In the genomic region with DNA sequence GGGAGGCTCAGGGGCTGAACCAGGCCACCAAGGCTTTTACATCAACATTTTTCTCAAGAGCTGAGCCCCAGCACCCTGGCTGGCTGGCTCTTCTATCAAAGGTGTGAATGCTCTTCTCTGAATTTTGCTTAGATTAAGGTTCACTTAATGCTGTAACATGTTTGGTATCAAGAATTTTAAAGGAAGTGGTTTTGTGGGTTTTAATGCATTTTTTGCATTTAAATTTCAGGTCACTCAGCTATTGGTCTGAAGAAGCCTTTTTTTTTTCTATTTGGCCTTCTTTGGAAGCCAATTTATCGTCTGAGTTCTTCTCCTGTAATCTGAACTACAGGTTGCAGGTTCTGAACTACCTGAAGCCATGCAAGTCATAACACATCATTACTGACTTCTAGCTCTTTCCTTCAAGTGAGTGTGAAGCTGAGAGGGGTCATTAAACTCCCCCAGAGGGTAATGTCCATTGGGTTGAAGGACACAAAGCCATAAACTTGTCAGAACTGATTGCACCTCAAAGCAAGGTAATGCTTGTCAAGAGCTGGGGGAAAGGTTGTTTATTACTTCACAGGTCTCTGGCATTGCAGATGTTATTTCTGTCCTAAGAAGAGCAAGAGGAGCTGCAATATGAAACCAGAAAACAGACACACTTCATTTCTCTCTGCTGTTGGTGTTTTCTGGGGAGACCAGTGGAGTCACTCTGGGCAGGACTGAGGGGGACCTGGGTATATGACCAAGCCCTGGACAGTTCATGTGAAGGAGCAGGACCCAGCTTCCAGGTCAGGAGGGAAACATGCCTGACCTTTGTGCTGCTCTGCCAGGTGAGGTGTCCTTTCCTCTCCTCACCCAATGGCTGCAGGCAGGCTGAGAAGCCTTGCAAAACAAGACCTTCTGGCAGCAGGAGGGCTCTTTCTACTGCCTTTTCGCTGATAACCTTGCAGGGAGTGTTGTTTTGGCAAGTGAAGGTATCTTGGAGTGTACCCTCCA, we compare ENCODE assay signal across 8 cellular contexts. TPM values are rescaled to one million over a fixed set of nuclear protein-coding genes. Genes with fewer than 3 reads are reported as not detected.
DNase-seq lines count a peak whose midpoint lies in the region; ATAC-seq, FAIRE-seq and TF ChIP-seq lines count a peak whose summit lies in the region.

No MANE protein-coding gene starts in this region.

- H3K4me1 ChIP-seq in CD4-positive, CD25-positive, alpha-beta regulatory T cell (ENCODE audit: control insufficient read depth, insufficient read depth, low read length, poor library complexity, severe bottlenecking): peaks cover 27% of the 10 kb centered on the region
- H3K4me1 ChIP-seq in keratinocyte (ENCODE audit: control insufficient read depth, extremely low read depth, insufficient read depth, low read length): peaks cover 14% of the 10 kb centered on the region

- no peaks in the 10 kb centered on the region for H3K9me3 ChIP-seq in CD4-positive, CD25-positive, alpha-beta regulatory T cell (ENCODE audit: control insufficient read depth in 2 of 2, low read length in 2 of 2)
- no peaks in the 10 kb centered on the region for H3K9me3 ChIP-seq in keratinocyte (ENCODE audit: control insufficient read depth, low read depth, low read length)

- peak overlapping the region; percentile 69 for H3K27ac ChIP-seq in CD4-positive, CD25-positive, alpha-beta regulatory T cell (ENCODE audit: insufficient read depth, low read length, poor library complexity, severe bottlenecking)
- H3K27ac ChIP-seq in keratinocyte (ENCODE audit: control insufficient read depth, insufficient read depth, low read length): no peak overlapping the region
- H3K27ac ChIP-seq in coronary artery: no peak overlapping the region

- FAIRE-seq in keratinocyte (lab: Jason Lieb, UNC): no peak

- no peaks in the 10 kb centered on the region for H3K27me3 Mint-ChIP-seq in CD4-positive, CD25-positive, alpha-beta regulatory T cell

- no peaks in the 10 kb centered on the region for H3K27me3 ChIP-seq in CD4-positive, CD25-positive, alpha-beta regulatory T cell (ENCODE audit: control insufficient read depth, insufficient read depth, low read length)
- H3K27me3 ChIP-seq in keratinocyte (ENCODE audit: control insufficient read depth, extremely low read depth, insufficient read depth, low read length): no peaks in the 10 kb centered on the region

- H3K27ac Mint-ChIP-seq in CD4-positive, CD25-positive, alpha-beta regulatory T cell: peak overlapping the region; percentile 87 to 96 (median 89)

- H3K4me3 ChIP-seq in CD4-positive, CD25-positive, alpha-beta regulatory T cell (ENCODE audit: low read depth, low read length): peak overlapping the region; percentile 71
- H3K4me3 ChIP-seq in keratinocyte (ENCODE audit: control insufficient read depth in 2 of 3, extremely low read depth in 1 of 3, insufficient read depth in 2 of 3, low read depth in 1 of 3, low read length in 3 of 3) (no peak overlapping the region), coronary artery (no peak overlapping the region)

- TF ChIP-seq CTCF in keratinocyte (optimal IDR thresholded peaks at IDR 0.05 in 1 of 3, IDR thresholded peaks at IDR 0.05 in 1 of 3, conservative IDR thresholded peaks at IDR 0.05 in 1 of 3; ENCODE audit: extremely low read depth in 1 of 3, insufficient read depth in 2 of 3, low read length in 3 of 3): no peak
- no peak for TF ChIP-seq CTCF in coronary artery (IDR thresholded peaks at IDR 0.05)

- H2AFZ ChIP-seq in keratinocyte (ENCODE audit: control insufficient read depth, low read length): peak overlapping the region; percentile 19

- H3K9me1 ChIP-seq in keratinocyte (ENCODE audit: control insufficient read depth, extremely low read depth, insufficient read depth, low read length): no peaks in the 10 kb centered on the region

- peak overlapping the region; percentile 17 to 73 (median 66) for H3K4me3 Mint-ChIP-seq in CD4-positive, CD25-positive, alpha-beta regulatory T cell

- no peaks in the 10 kb centered on the region for H4K20me1 ChIP-seq in keratinocyte (ENCODE audit: control insufficient read depth, extremely low read depth, insufficient read depth, low read length)

- no peaks in the 10 kb centered on the region for H3K36me3 ChIP-seq in CD4-positive, CD25-positive, alpha-beta regulatory T cell (ENCODE audit: control insufficient read depth, insufficient read depth, low read length)
- H3K36me3 ChIP-seq in keratinocyte (ENCODE audit: control insufficient read depth in 2 of 2, extremely low read depth in 1 of 2, insufficient read depth in 2 of 2, low read length in 2 of 2): no peaks in the 10 kb centered on the region

- H3K4me1 Mint-ChIP-seq in CD4-positive, CD25-positive, alpha-beta regulatory T cell: peaks cover 21 to 69% (median 45%) of the 10 kb centered on the region in 4 donors

- peak; percentile 89 to 90 for ATAC-seq in CD4-positive, CD25-positive, alpha-beta regulatory T cell (ENCODE audit: low read depth in 2 of 2)
- peak; percentile 82 for ATAC-seq in GM21390 (IDR thresholded peaks at IDR 0.05; ENCODE audit: unreplicated experiment)
- ATAC-seq in HG02973 (IDR thresholded peaks at IDR 0.05; ENCODE audit: unreplicated experiment): no peak

- no peaks in the 10 kb centered on the region for H3K79me2 ChIP-seq in keratinocyte (ENCODE audit: control insufficient read depth, insufficient read depth, low read length)

- peak in 2 of 3 donors; percentile 64 to 92 for DNase-seq in CD4-positive, CD25-positive, alpha-beta regulatory T cell
- DNase-seq in OCI-M1 (lab: John Stamatoyannopoulos, UW) (peak; percentile 16), keratinocyte (ENCODE audit: low read depth, low spot score) (no peak), foreskin melanocyte (no peak), coronary artery (ENCODE audit: low spot score) (no peak), DMS153 (lab: John Stamatoyannopoulos, UW) (no peak)

- H3K4me2 ChIP-seq in keratinocyte (ENCODE audit: control insufficient read depth, extremely low read depth, insufficient read depth, low read depth, low read length): no peak overlapping the region

- H3K9me3 Mint-ChIP-seq in CD4-positive, CD25-positive, alpha-beta regulatory T cell: no peaks in the 10 kb centered on the region

- H3K9ac ChIP-seq in keratinocyte (ENCODE audit: control insufficient read depth, extremely low read depth, insufficient read depth, low read length): no peak overlapping the region

- dilution Hi-C loops in keratinocyte (cut with MboI; ENCODE audit: extremely low pct_ligation_motif_present, low sequenced_read_pairs): no loop called here

- H3K36me3 Mint-ChIP-seq in CD4-positive, CD25-positive, alpha-beta regulatory T cell: peaks cover 20% of the 10 kb centered on the region

RNA-seq across cellular contexts. Expression of gene NEDD9, which starts 26.1 kb away (rescaled TPM):
- total RNA-seq in CD4-positive, CD25-positive, alpha-beta regulatory T cell: 104 TPM
- polyA plus RNA-seq in CD4-positive, CD25-positive, alpha-beta regulatory T cell: 10 to 100 TPM; 18.1 to 21.5 (median 19.9) TPM
- 3.3 to 4.3 TPM (median 4.1 TPM) in 3 replicates for polyA plus RNA-seq in keratinocyte
- 3.2 TPM for polyA plus RNA-seq in keratinocyte (2011; ENCODE audit: low read depth)
- polyA plus RNA-seq in keratinocyte (2011; cell fraction: cytosol; rRNA removed): 2.6 and 3.2 TPM in 2 replicates
- polyA plus RNA-seq in keratinocyte (2011; cell fraction: nucleus; rRNA removed): 7.6 and 10.8 TPM in 2 replicates
- polyA plus RNA-seq in keratinocyte (2012; ENCODE audit: low replicate concordance): 2.7 and 3.5 TPM in 2 replicates
- polyA minus RNA-seq in keratinocyte: 6.8 to 8.7 TPM (median 8.4 TPM) in 3 replicates
- 4.4 TPM for polyA minus RNA-seq in keratinocyte (2011; cell fraction: cytosol; rRNA and poly(A)+ RNA removed)
- polyA minus RNA-seq in keratinocyte (2011; cell fraction: nucleus; rRNA and poly(A)+ RNA removed): 8.1 and 19.7 TPM in 2 replicates

Comparison
In these comparisons a context has a peak if more than half of its experiments do, and no peak if none do; other contexts are left out.
1. DNase-seq: peak in CD4-positive, CD25-positive, alpha-beta regulatory T cell (2 of 3) and OCI-M1 (single experiment); none in keratinocyte (single experiment), foreskin melanocyte (single experiment), coronary artery (single experiment) and DMS153 (single experiment).